ENCODE assay signal across 24 cellular contexts in the genomic region with DNA sequence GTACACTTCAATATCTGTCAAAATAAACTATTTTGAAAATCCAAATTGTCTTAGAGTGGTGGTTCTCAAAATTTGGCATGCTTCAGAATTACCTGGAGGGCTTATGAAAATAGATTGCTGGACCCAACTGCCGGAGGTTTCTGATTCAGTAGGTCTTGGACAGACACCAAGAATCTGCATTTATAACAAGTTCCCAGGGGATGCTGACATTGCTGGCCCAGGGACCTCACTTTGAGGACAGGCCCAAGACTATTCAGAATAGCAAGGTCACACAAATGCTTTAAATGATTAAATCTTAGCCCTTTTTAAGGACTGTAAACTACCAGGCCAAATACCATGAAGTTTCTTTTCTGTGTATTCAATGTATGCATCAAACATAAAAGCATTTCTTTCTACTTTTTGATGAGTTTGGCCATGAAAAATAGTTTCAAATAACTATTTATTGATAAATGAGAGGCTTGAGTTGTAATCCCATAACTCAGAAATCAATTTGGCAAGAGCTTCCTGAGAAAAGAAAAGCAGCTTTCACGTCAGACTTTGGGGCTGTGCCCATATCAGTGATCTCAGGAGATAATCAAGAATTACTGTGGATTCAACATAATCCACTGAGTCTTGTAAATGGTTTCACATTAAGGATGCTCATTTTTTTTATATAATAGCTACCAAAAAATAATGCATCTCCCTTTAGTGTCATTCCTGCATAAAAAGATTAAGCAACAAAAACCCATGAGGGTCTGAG.
"Had no signal": no experiment of that assay in that cellular context is flagged by ENCODE, and none has a peak within 500 bp of the region (broad histone marks: within the 10 kb centered on the region; RNA-seq: fewer than 3 reads in every experiment).

No MANE protein-coding gene starts in this region.

- H3K27me3 ChIP-seq: esophagus squamous epithelium, left lung, neutrophil, stomach, tibial nerve had no signal

- H3K36me3 ChIP-seq: esophagus squamous epithelium, left lung had no signal

- H3K27ac ChIP-seq: epithelial cell of prostate, esophagus squamous epithelium, left lung, neutrophil, stomach had no signal

- H3K4me1 ChIP-seq: esophagus squamous epithelium, left lung, stomach had no signal

- ATAC-seq: left lung; mucosa of descending colon; sciatic nerve; stimulated activated memory B cell treated with anti-CD40 and anti-IgM and Interleukin-4, amounts not matched to agents 10 μg/mL and 1 μg/mL and 100 μg/mL, for 72 hours had no signal

- H3K9me3 ChIP-seq: esophagus squamous epithelium, left lung, mucosa of descending colon, neutrophil, stomach, tibial nerve had no signal

- H3K4me3 ChIP-seq: esophagus squamous epithelium, left lung, mucosa of descending colon, stomach, tibial nerve had no signal

- DNase-seq: activated CD4-positive, alpha-beta memory T cell treated with anti-CD3 and anti-CD28 coated beads, Interleukin-2, amount 10 ng/mL, durations not matched to agents 7 days and 5 days; activated CD4-positive, alpha-beta T cell treated with anti-CD3 and anti-CD28 coated beads for 1 hour; activated CD4-positive, alpha-beta T cell treated with anti-CD3 and anti-CD28 coated beads, Interleukin-2, amount 10 ng/mL, durations not matched to agents 7 days and 5 days; activated CD8-positive, alpha-beta memory T cell treated with anti-CD3 and anti-CD28 coated beads, Interleukin-2, amount 50 U/mL, for 48 hours; activated gamma-delta T cell; activated naive CD4-positive, alpha-beta T cell treated with anti-CD3 and anti-CD28 coated beads, Interleukin-2, amount 10 ng/mL, durations not matched to agents 7 days and 5 days; activated naive CD8-positive, alpha-beta T cell treated with anti-CD3 and anti-CD28 coated beads, Interleukin-2, amount 10 ng/mL, durations not matched to agents 7 days and 5 days; activated T-cell treated with anti-CD3 and anti-CD28 coated beads, Interleukin-2, amount 50 U/mL, for 24 hours; amniotic stem cell; effector CD8-positive, alpha-beta T cell; esophagus squamous epithelium; kidney glomerular epithelial cell; left lung; mucosa of descending colon; nephron progenitor cell; small intestine; stimulated activated CD4-positive, alpha-beta T cell treated with anti-CD3 and anti-CD28 coated beads, Interleukin-4, amount 100 ng/mL, for 24 hours; stomach; T1000 had no signal
